In the genomic region with DNA sequence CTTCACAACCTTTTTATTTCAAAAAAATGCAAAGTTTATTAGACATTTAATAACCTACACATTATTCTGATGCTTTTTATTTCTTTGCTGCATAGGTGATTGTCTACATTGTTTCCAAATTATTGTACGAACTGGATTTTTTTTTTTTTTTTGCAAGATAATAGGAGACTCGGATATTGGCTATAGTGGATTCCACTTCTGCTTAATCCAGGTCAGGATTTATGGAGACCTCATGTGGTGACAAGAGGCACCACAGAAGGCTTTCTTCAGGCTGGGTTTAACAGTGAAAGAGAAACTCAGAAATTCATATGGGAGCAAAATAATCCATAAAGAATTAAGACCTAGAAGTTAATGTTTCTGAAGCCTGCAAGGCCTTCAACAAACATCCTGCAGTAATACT, we compare ENCODE assay signal across 9 cellular contexts. TPM values are rescaled to one million over a fixed set of nuclear protein-coding genes. Genes with fewer than 3 reads are reported as not detected.
DNase-seq lines count a peak whose midpoint lies in the region; ATAC-seq, FAIRE-seq and TF ChIP-seq lines count a peak whose summit lies in the region.
"Had no signal": no experiment of that assay in that cellular context is flagged by ENCODE, and none has a peak within 500 bp of the region (broad histone marks: within the 10 kb centered on the region; RNA-seq: fewer than 3 reads in every experiment).

No MANE protein-coding gene starts in this region.

- H3K9me3 ChIP-seq in thoracic aorta: no peaks in the 10 kb centered on the region

- no peak overlapping the region for H3K27ac ChIP-seq in thoracic aorta

- peak; percentile 63 for FAIRE-seq in RCC 7860 (lab: Jason Lieb, UNC)

- peak; percentile 83 for TF ChIP-seq CTCF in fibroblast of the aortic adventitia (IDR thresholded peaks at IDR 0.05; ENCODE audit: insufficient read depth, low read length)
- TF ChIP-seq CTCF in thoracic aorta (IDR thresholded peaks at IDR 0.05): peak; percentile 41

- ATAC-seq in thoracic aorta (ENCODE audit: insufficient number of reproducible peaks, low FRiP score, low read depth): no peak

- H3K4me1 ChIP-seq in thoracic aorta (ENCODE audit: control insufficient read depth in 1 of 2, low read depth in 2 of 2): no peaks in the 10 kb centered on the region

- DNase-seq in NCI-H526 (lab: John Stamatoyannopoulos, UW) (peak; percentile 38 to 60), NCI-H526 treated with DMSO at 0.1 percent for 48 hours (lab: John Stamatoyannopoulos, UW) (no peak), RCC 7860 (ENCODE audit: low spot score) (no peak), fibroblast of the aortic adventitia (ENCODE audit: low read depth) (peak; percentile 83), thoracic aorta (ENCODE audit: low spot score) (no peak), ureter (ENCODE audit: low spot score) (no peak), COLO668 (lab: John Stamatoyannopoulos, UW; ENCODE audit: unreplicated experiment) (no peak), HUDEP-2 (lab: John Stamatoyannopoulos, UW; ENCODE audit: unreplicated experiment in 76 of 76) (no peak)
- DNase-seq: H7 had no signal

- no peaks in the 10 kb centered on the region for H3K36me3 ChIP-seq in thoracic aorta

- H3K4me3 ChIP-seq in fibroblast of the aortic adventitia (ENCODE audit: low read depth, low read length) (peak overlapping the region; percentile 6), thoracic aorta (peak overlapping the region; percentile 14)

- no peaks in the 10 kb centered on the region for H3K27me3 ChIP-seq in thoracic aorta (replicated peaks; ENCODE audit: insufficient read depth)

RNA-seq across cellular contexts. Expression of gene SLIT2, which starts 2.4 kb away (rescaled TPM):
- total RNA-seq in fibroblast of the aortic adventitia (ENCODE audit: low replicate concordance) (46.4 and 65.1 TPM in 2 replicates), thoracic aorta (10 to 100 TPM; 30.3 to 71.1 TPM), ureter (38.1 TPM)

Comparison
In these comparisons a context has a peak if more than half of its experiments do, and no peak if none do; other contexts are left out.
1. DNase-seq: peak in NCI-H526 (2 of 2) and fibroblast of the aortic adventitia (single experiment); none in NCI-H526 treated with DMSO at 0.1 percent for 48 hours (single experiment), RCC 7860 (single experiment), thoracic aorta (single experiment), ureter (single experiment), COLO668 (single experiment) and HUDEP-2 (0 of 76).